Comparison of ENCODE assay signal across 1 cellular context in genomic region chr6:13678255-13678983, GRCh38.
TF ChIP-seq lines count a peak whose summit lies in the region.

No MANE protein-coding gene starts in this region.

TF ChIP-seq in K562, 482 proteins besides CTCF, POLR2A, EP300 and RAD21 (continued from another document and continues in another):
- TF ChIP-seq ZNF395 (CRISPR knock-in tag; IDR thresholded peaks at IDR 0.05), result 0 out of 2 replicates have a peak, but pooled peaks have one; percentile 72
- TF ChIP-seq ZNF124 (CRISPR knock-in tag; IDR thresholded peaks at IDR 0.05), result no peak
- TF ChIP-seq NRF1 (conservative IDR thresholded peaks at IDR 0.05 in 1 of 2, IDR thresholded peaks at IDR 0.05 in 1 of 2), result peak; percentile 65 to 69
- peak; percentile 93 for TF ChIP-seq CBFA2T2 (conservative IDR thresholded peaks at IDR 0.05)
- TF ChIP-seq SMAD4 (CRISPR knock-in tag; conservative IDR thresholded peaks at IDR 0.05), result peak; percentile 46
- no peak for TF ChIP-seq ZNF561 (CRISPR knock-in tag; conservative IDR thresholded peaks at IDR 0.05)
- peak; percentile 32 to 77; a peak in 2 of 4 replicates for TF ChIP-seq TEAD1 (CRISPR knock-in tag; IDR thresholded peaks at IDR 0.05)
- TF ChIP-seq TCF3 (CRISPR knock-in tag; IDR thresholded peaks at IDR 0.05), result peak; percentile 94
- 0 out of 4 replicates have a peak, but pooled peaks of 1 of the 2 experiments have one; percentile 16 for TF ChIP-seq ZNF318 (IDR thresholded peaks at IDR 0.05; ENCODE audit: borderline replicate concordance in 1 of 2, low read depth in 1 of 2)
- peak; percentile 95 for TF ChIP-seq TAL1 (IDR thresholded peaks at IDR 0.05)
- peak in 1 of 2 experiments; percentile 23 for TF ChIP-seq E2F6 (IDR thresholded peaks at IDR 0.05; ENCODE audit: borderline replicate concordance in 1 of 2, extremely low read depth in 1 of 2, insufficient read depth in 1 of 2, insufficient read length in 1 of 2, low read depth in 1 of 2, low read length in 1 of 2, poor library complexity in 1 of 2, severe bottlenecking in 1 of 2)
- peak; percentile 94 for TF ChIP-seq ETV5 (CRISPR knock-in tag; IDR thresholded peaks at IDR 0.05; ENCODE audit: low read depth)
- TF ChIP-seq SPI1 (IDR thresholded peaks at IDR 0.05; ENCODE audit: borderline replicate concordance, low read depth, low read length), result no peak
- no peak for TF ChIP-seq ZNF121 (CRISPR knock-in tag; conservative IDR thresholded peaks at IDR 0.05)
- peak; percentile 31; the same call in 1 of the 2 replicates for TF ChIP-seq ARID2 (IDR thresholded peaks at IDR 0.05)
- peak; percentile 86 for TF ChIP-seq NFIC (IDR thresholded peaks at IDR 0.05)
- TF ChIP-seq CBX1 (IDR thresholded peaks at IDR 0.05; ENCODE audit: low read depth), result peak; percentile 28; the same call in 1 of the 2 replicates
- TF ChIP-seq ID3 (CRISPR knock-in tag; IDR thresholded peaks at IDR 0.05), result no peak
- peak; percentile 78 for TF ChIP-seq ID3 (tag; IDR thresholded peaks at IDR 0.05)
- TF ChIP-seq ZNF717 (CRISPR knock-in tag; IDR thresholded peaks at IDR 0.05), result no peak
- no peak for TF ChIP-seq MXD1 (CRISPR knock-in tag; IDR thresholded peaks at IDR 0.05; ENCODE audit: borderline replicate concordance, poor library complexity, severe bottlenecking)
- peak; percentile 77 to 90; a peak in 2 of 4 replicates for TF ChIP-seq HDAC1 (IDR thresholded peaks at IDR 0.05)
- TF ChIP-seq MGA (IDR thresholded peaks at IDR 0.05), result 0 out of 2 replicates have a peak, but pooled peaks have one; percentile 15
- peak in 1 of 2 experiments; percentile 82; a peak in 2 of 3 replicates for TF ChIP-seq CBX3 (IDR thresholded peaks at IDR 0.05; ENCODE audit: borderline replicate concordance in 1 of 2, low read length in 2 of 2)
- 0 out of 2 replicates have a peak, but pooled peaks have one; percentile 20 for TF ChIP-seq GABPB1 (CRISPR knock-in tag; IDR thresholded peaks at IDR 0.05)
- TF ChIP-seq EHMT2 (IDR thresholded peaks at IDR 0.05), result peak; percentile 78; the same call in 1 of the 2 replicates
- no peak for TF ChIP-seq ZNF445 (CRISPR knock-in tag; IDR thresholded peaks at IDR 0.05; ENCODE audit: low read depth)
- TF ChIP-seq ETS2 (tag; IDR thresholded peaks at IDR 0.05; ENCODE audit: borderline replicate concordance, poor library complexity, severe bottlenecking), result no peak
- TF ChIP-seq IFI16 (CRISPR knock-in tag; IDR thresholded peaks at IDR 0.05), result no peak
- 0 out of 2 replicates have a peak, but pooled peaks have one; percentile 22 for TF ChIP-seq E2F3 (CRISPR knock-in tag; IDR thresholded peaks at IDR 0.05)
- 0 out of 4 replicates have a peak, but pooled peaks of 1 of the 2 experiments have one; percentile 49 for TF ChIP-seq ETV6 (IDR thresholded peaks at IDR 0.05; ENCODE audit: borderline replicate concordance in 1 of 2, low read depth in 2 of 2, low read length in 1 of 2)
- TF ChIP-seq ETV6 (CRISPR knock-in tag; IDR thresholded peaks at IDR 0.05; ENCODE audit: borderline replicate concordance), result no peak
- TF ChIP-seq POLR2AphosphoS2 (IDR thresholded peaks at IDR 0.05; ENCODE audit: low read length), result peak; percentile 79; the same call in 1 of the 2 replicates
- TF ChIP-seq STAT5A (IDR thresholded peaks at IDR 0.05; ENCODE audit: borderline replicate concordance, low read length), result peak; percentile 88
- peak; percentile 92 for TF ChIP-seq BRD9 (IDR thresholded peaks at IDR 0.05; ENCODE audit: low read depth, partially characterized antibody)
- TF ChIP-seq RNF2 (IDR thresholded peaks at IDR 0.05), result peak; percentile 96
